11 cellular contexts compared by ENCODE assay signal in the genomic region with DNA sequence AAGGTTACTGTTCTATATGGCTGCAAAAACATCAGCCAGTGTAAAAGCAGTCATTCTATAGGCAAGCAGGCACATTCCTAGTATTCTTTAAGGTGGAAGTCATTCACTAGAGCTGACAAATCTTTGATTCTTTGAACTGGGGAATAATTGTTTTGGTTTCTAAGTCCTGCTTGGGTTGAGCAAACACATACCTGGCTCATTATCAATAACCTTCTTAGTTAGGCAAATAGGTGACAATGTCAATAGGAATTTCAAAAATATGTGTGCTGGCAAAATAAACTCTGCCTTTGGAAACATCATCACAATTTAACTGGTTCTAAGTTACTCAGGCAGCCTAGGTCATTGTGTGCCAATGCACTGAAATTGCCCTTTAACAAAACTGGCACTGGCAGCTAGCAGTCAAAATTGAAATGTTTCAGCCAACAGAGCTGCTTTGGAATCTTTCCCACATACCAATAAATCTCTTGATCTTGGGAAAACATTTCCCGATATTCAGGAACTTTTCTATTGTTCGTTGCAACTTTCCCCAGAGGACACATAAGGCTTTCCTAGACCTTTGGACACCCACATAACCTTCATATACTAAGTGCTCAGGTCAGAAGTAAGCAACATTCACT.
DNase-seq lines count a peak whose midpoint lies in the region; ATAC-seq and TF ChIP-seq lines count a peak whose summit lies in the region.
"Had no signal": no experiment of that assay in that cellular context is flagged by ENCODE, and none has a peak within 500 bp of the region (broad histone marks: within the 10 kb centered on the region; RNA-seq: fewer than 3 reads in every experiment).

No MANE protein-coding gene starts in this region.

- H3K4me1 Mint-ChIP-seq in activated CD4-positive, alpha-beta memory T cell treated with anti-CD3 and anti-CD28 coated beads, Interleukin-2, amount 10 ng/mL, durations not matched to agents 7 days and 5 days = no peaks in the 10 kb centered on the region

- H3K79me2 ChIP-seq in mesendoderm (ENCODE audit: control insufficient read depth, insufficient read depth, low read length) = no peaks in the 10 kb centered on the region

- no peak for TF ChIP-seq POLR2A in GM18505 (IDR thresholded peaks at IDR 0.05; ENCODE audit: borderline replicate concordance, extremely low read depth, insufficient read depth, insufficient read length)
- no peak for TF ChIP-seq POLR2A in Peyer's patch (IDR thresholded peaks at IDR 0.05)

- no peak overlapping the region for H3K27ac Mint-ChIP-seq in activated CD4-positive, alpha-beta memory T cell treated with anti-CD3 and anti-CD28 coated beads, Interleukin-2, amount 10 ng/mL, durations not matched to agents 7 days and 5 days
- H3K27ac Mint-ChIP-seq: activated naive CD4-positive, alpha-beta T cell treated with anti-CD3 and anti-CD28 coated beads, Interleukin-2, amount 50 U/mL, for 72 hours had no signal

- no peak overlapping the region for H2AK5ac ChIP-seq in mesendoderm (ENCODE audit: low read length)

- H3K56ac ChIP-seq in mesendoderm (ENCODE audit: low read length) = no peak overlapping the region

- H4K5ac ChIP-seq in mesendoderm (ENCODE audit: low read length) = no peak overlapping the region

- H3K4me1 ChIP-seq in mesendoderm (ENCODE audit: control insufficient read depth, low read depth, low read length) = no peaks in the 10 kb centered on the region
- no peaks in the 10 kb centered on the region for H3K4me1 ChIP-seq in Peyer's patch

- POLR2A ChIA-PET in activated CD4-positive, alpha-beta memory T cell treated with anti-CD3 and anti-CD28 coated beads, Interleukin-2, amount 10 ng/mL, durations not matched to agents 7 days and 5 days (lab: Charles Lee) = no interaction called here
- POLR2A ChIA-PET in HEK293T (lab: Yijun Ruan, JAX) = no interaction called here

- H3K36me3 Mint-ChIP-seq in activated CD4-positive, alpha-beta memory T cell treated with anti-CD3 and anti-CD28 coated beads, Interleukin-2, amount 10 ng/mL, durations not matched to agents 7 days and 5 days (ENCODE audit: low read depth) = no peaks in the 10 kb centered on the region

- no peaks in the 10 kb centered on the region for H3K36me3 ChIP-seq in MG63
- H3K36me3 ChIP-seq in mesendoderm (ENCODE audit: control insufficient read depth, insufficient read depth, low read length) = no peaks in the 10 kb centered on the region
- H3K36me3 ChIP-seq in Peyer's patch = no peaks in the 10 kb centered on the region

- H3K9me3 Mint-ChIP-seq in activated CD4-positive, alpha-beta memory T cell treated with anti-CD3 and anti-CD28 coated beads, Interleukin-2, amount 10 ng/mL, durations not matched to agents 7 days and 5 days = no peaks in the 10 kb centered on the region

- no peaks in the 10 kb centered on the region for H3K27me3 Mint-ChIP-seq in activated CD4-positive, alpha-beta memory T cell treated with anti-CD3 and anti-CD28 coated beads, Interleukin-2, amount 10 ng/mL, durations not matched to agents 7 days and 5 days

- no CpG with 5 or more reads among the region's 2 CpGs for WGBS in mesendoderm (ENCODE audit: extremely low coverage, insufficient coverage, low lambda C conversion rate)

- H3K27me3 ChIP-seq in MG63 (no peaks in the 10 kb centered on the region), mesendoderm (ENCODE audit: insufficient read depth, low read length, poor library complexity) (no peaks in the 10 kb centered on the region), Peyer's patch (no peaks in the 10 kb centered on the region)

- H3K9me3 ChIP-seq in MG63 (peaks cover 3% of the 10 kb centered on the region; the same call in 1 of the 2 replicates), Peyer's patch (no peaks in the 10 kb centered on the region)

- H3K4me2 ChIP-seq in mesendoderm (ENCODE audit: low read length) = no peak overlapping the region

- peak overlapping the region; percentile 25 for H2BK15ac ChIP-seq in mesendoderm (replicated peaks; ENCODE audit: low read depth)

- H3K23ac ChIP-seq in mesendoderm (ENCODE audit: low read length) = no peak overlapping the region

- H3K18ac ChIP-seq in mesendoderm (ENCODE audit: low read length) = no peak overlapping the region

- H3K79me1 ChIP-seq in mesendoderm (ENCODE audit: low read length) = no peaks in the 10 kb centered on the region

- no peak for ATAC-seq in GM18505 (IDR thresholded peaks at IDR 0.05; ENCODE audit: unreplicated experiment)
- ATAC-seq: activated naive CD4-positive, alpha-beta T cell treated with anti-CD3 and anti-CD28 coated beads, Interleukin-2, amount 50 U/mL, for 72 hours had no signal

- no peak overlapping the region for H3K9ac ChIP-seq in mesendoderm (ENCODE audit: low read length)

- no peak overlapping the region for H2BK120ac ChIP-seq in mesendoderm (ENCODE audit: low read depth, low read length)

- CTCF ChIA-PET in activated CD4-positive, alpha-beta memory T cell treated with anti-CD3 and anti-CD28 coated beads, Interleukin-2, amount 10 ng/mL, durations not matched to agents 7 days and 5 days (lab: Charles Lee) = no interaction called here
- CTCF ChIA-PET in HEK293T (lab: Yijun Ruan, JAX) = no interaction called here

- H2BK5ac ChIP-seq in mesendoderm (ENCODE audit: low read length) = no peak overlapping the region

- TF ChIP-seq CTCF in C4-2B (conservative IDR thresholded peaks at IDR 0.05) (no peak), Peyer's patch (IDR thresholded peaks at IDR 0.05) (no peak)

- H4K8ac ChIP-seq in mesendoderm (ENCODE audit: low read depth, low read length) = no peak overlapping the region

- peak overlapping the region; percentile 59; the same call in 1 of the 2 replicates for H3K27ac ChIP-seq in C4-2B
- no peak overlapping the region for H3K27ac ChIP-seq in mesendoderm (ENCODE audit: low read depth, low read length)
- H3K27ac ChIP-seq in Peyer's patch = no peak overlapping the region

- H3K4me3 ChIP-seq in MG63 = no peak overlapping the region
- no peak overlapping the region for H3K4me3 ChIP-seq in mesendoderm (ENCODE audit: low read length)
- H3K4me3 ChIP-seq in Peyer's patch = no peak overlapping the region

- peak; percentile 81 for DNase-seq in MG63
- peak; percentile 65 to 85 for DNase-seq in dermis microvascular lymphatic vessel endothelial cell (ENCODE audit: low read depth in 2 of 2)
- peak; percentile 55 for DNase-seq in mesendoderm
- no peak for DNase-seq in Peyer's patch
- DNase-seq in activated CD4-positive, alpha-beta memory T cell treated with anti-CD3 and anti-CD28 coated beads, Interleukin-2, amount 10 ng/mL, durations not matched to agents 7 days and 5 days = no peak
- no peak for DNase-seq in HEK293T (ENCODE audit: extremely low spot score)
- DNase-seq: NCI-H526; stimulated activated naive CD4-positive, alpha-beta T cell treated with Interleukin-2 at 50 U/mL for 16 hours had no signal

- H3K4ac ChIP-seq in mesendoderm (ENCODE audit: low read depth, low read length) = no peak overlapping the region

- H3K4me3 Mint-ChIP-seq in activated CD4-positive, alpha-beta memory T cell treated with anti-CD3 and anti-CD28 coated beads, Interleukin-2, amount 10 ng/mL, durations not matched to agents 7 days and 5 days = no peak overlapping the region

TF ChIP-seq in HEK293T, 16 proteins besides CTCF, POLR2A, EP300 and RAD21:
- no peak for TF ChIP-seq FOXA1 (IDR thresholded peaks at IDR 0.05)
- TF ChIP-seq SP1 (IDR thresholded peaks at IDR 0.05) = no peak
- no peak for TF ChIP-seq ELF4 (IDR thresholded peaks at IDR 0.05)
- no peak for TF ChIP-seq PKNOX1 (IDR thresholded peaks at IDR 0.05)
- no peak for TF ChIP-seq L3MBTL2 (conservative IDR thresholded peaks at IDR 0.05)
- TF ChIP-seq CTBP1 (IDR thresholded peaks at IDR 0.05; ENCODE audit: borderline replicate concordance) = no peak
- TF ChIP-seq SUZ12 (IDR thresholded peaks at IDR 0.05) = no peak
- no peak for TF ChIP-seq ARNT (IDR thresholded peaks at IDR 0.05)
- TF ChIP-seq FOXM1 (IDR thresholded peaks at IDR 0.05; ENCODE audit: borderline replicate concordance) = no peak
- no peak for TF ChIP-seq TARDBP (IDR thresholded peaks at IDR 0.05)
- TF ChIP-seq HDGF (IDR thresholded peaks at IDR 0.05; ENCODE audit: borderline replicate concordance) = no peak
- no peak for TF ChIP-seq FOXK2 (IDR thresholded peaks at IDR 0.05)
- TF ChIP-seq ZNF384 (IDR thresholded peaks at IDR 0.05) = no peak
- TF ChIP-seq NFRKB (IDR thresholded peaks at IDR 0.05) = no peak
- TF ChIP-seq LEF1 (IDR thresholded peaks at IDR 0.05; ENCODE audit: borderline replicate concordance) = no peak
- no peak for TF ChIP-seq BHLHE40 (IDR thresholded peaks at IDR 0.05; ENCODE audit: borderline replicate concordance)

Comparison
In these comparisons a context has a peak if more than half of its experiments do, and no peak if none do; other contexts are left out.
1. DNase-seq: peak in MG63 (single experiment), dermis microvascular lymphatic vessel endothelial cell (2 of 2) and mesendoderm (single experiment); none in Peyer's patch (0 of 3), activated CD4-positive, alpha-beta memory T cell treated with anti-CD3 and anti-CD28 coated beads, Interleukin-2, amount 10 ng/mL, durations not matched to agents 7 days and 5 days (single experiment) and HEK293T (single experiment).